20 cellular contexts compared by ENCODE assay signal in the genomic region with DNA sequence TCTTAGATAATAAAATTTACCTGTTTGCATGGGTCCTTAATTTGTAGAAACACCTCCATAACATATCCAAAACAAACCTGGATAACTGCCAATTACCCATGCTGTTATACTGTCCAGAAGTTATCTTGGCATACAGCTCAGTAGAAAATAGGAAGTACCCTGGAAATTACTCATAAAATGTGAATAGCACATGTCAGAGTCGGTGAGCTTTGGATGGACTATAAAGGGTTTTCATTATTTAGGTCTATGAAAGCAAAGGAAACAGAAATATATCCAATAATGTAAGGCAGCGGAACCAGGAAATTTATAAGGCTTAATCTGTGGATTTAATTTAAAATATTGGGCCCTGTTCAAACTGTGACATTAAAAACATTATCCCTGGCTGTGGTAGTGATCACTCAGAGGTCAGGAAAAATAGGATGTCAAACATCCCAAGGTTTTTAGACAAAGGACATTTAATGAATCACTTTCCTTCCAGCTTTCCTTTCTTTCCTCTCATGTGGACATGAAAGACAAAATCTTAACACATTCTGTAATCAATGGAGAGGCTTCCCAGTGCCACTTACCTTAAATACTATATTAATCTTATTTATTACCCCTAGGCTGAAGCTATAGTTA.
"Had no signal": no experiment of that assay in that cellular context is flagged by ENCODE, and none has a peak within 500 bp of the region (broad histone marks: within the 10 kb centered on the region; RNA-seq: fewer than 3 reads in every experiment).

No MANE protein-coding gene starts in this region.

- H3K36me3 ChIP-seq: upper lobe of right lung had no signal

- H3K79me2 ChIP-seq: hepatocyte had no signal

- H3K4me1 ChIP-seq: upper lobe of right lung had no signal

- H3K4me3 ChIP-seq: coronary artery, hepatocyte, upper lobe of right lung had no signal

- FAIRE-seq: bronchial epithelial cell had no signal

- H3K27me3 ChIP-seq: hepatocyte, upper lobe of right lung had no signal

- DNase-seq: activated CD4-positive, alpha-beta memory T cell treated with anti-CD3 and anti-CD28 coated beads for 36 hours; activated CD4-positive, alpha-beta T cell treated with anti-CD3 and anti-CD28 coated beads for 48 hours; activated effector memory CD4-positive, alpha-beta T cell treated with Interleukin-2 at 50 U/mL for 16 hours; activated naive CD4-positive, alpha-beta T cell treated with anti-CD3 and anti-CD28 coated beads for 36 hours; activated naive CD8-positive, alpha-beta T cell treated with anti-CD3 and anti-CD28 coated beads, Interleukin-2, amount 10 ng/mL, durations not matched to agents 7 days and 5 days; activated T-cell treated with anti-CD3 and anti-CD28 coated beads, Interleukin-2, amount 50 U/mL, for 48 hours; amniotic stem cell; cerebellar nuclear complex; erythroblast; foreskin melanocyte; glutamatergic neuron; naive thymus-derived CD4-positive, alpha-beta T cell; retina; stimulated activated CD4-positive, alpha-beta T cell treated with anti-CD3 and anti-CD28 coated beads, Interleukin-4, amount 100 ng/mL, for 24 hours; stimulated activated naive CD8-positive, alpha-beta T cell treated with anti-CD3 and anti-CD28 coated beads, Interleukin-15, Interleukin-2, amounts not matched to agents 100 U/mL and 50 U/mL, for 24 hours; T1000; upper lobe of right lung had no signal

- H3K27ac ChIP-seq: coronary artery, hepatocyte, upper lobe of right lung had no signal

- H3K9me3 ChIP-seq: upper lobe of right lung had no signal

- H2AFZ ChIP-seq: hepatocyte had no signal

- H3K4me2 ChIP-seq: hepatocyte had no signal
